17 cellular contexts compared by ENCODE assay signal in genomic region chr16:85270365-85270764, GRCh38.
A peak's percentile ranks its signal among the peaks of the same experiment; 100 is the strongest.
DNase-seq lines count a peak whose midpoint lies in the region; ATAC-seq and TF ChIP-seq lines count a peak whose summit lies in the region.
"Had no signal": no experiment of that assay in that cellular context is flagged by ENCODE, and none has a peak within 500 bp of the region (broad histone marks: within the 10 kb centered on the region; RNA-seq: fewer than 3 reads in every experiment).

No MANE protein-coding gene starts in this region.

- no peaks in the 10 kb centered on the region for H3K9me3 Mint-ChIP-seq in Caco-2 (ENCODE audit: unreplicated experiment)

- CTCF ChIA-PET in Caco-2 (lab: Charles Lee): no interaction called here

- POLR2A ChIA-PET in Caco-2 (lab: Charles Lee): no interaction called here

- H3K27me3 ChIP-seq in adipocyte (replicated peaks; ENCODE audit: control insufficient read depth, insufficient read depth, low read length) (no peaks in the 10 kb centered on the region), Caco-2 (replicated peaks; ENCODE audit: control insufficient read depth, insufficient read depth, low read length) (no peaks in the 10 kb centered on the region)

- ATAC-seq in HG03039 (IDR thresholded peaks at IDR 0.05; ENCODE audit: unreplicated experiment): no peak
- ATAC-seq: HCT116, K562, PC-3 had no signal

- TF ChIP-seq CTCF in fibroblast of the aortic adventitia (IDR thresholded peaks at IDR 0.05; ENCODE audit: insufficient read depth, low read length) (no peak), Caco-2 (IDR thresholded peaks at IDR 0.05; ENCODE audit: insufficient read depth in 1 of 2, low read depth in 1 of 2, low read length in 1 of 2, severe bottlenecking in 1 of 2, unreplicated experiment in 1 of 2) (no peak)

- no peaks in the 10 kb centered on the region for H3K36me3 ChIP-seq in adipocyte (ENCODE audit: control insufficient read depth, insufficient read depth, low read length, severe bottlenecking)
- H3K36me3 ChIP-seq in Caco-2 (ENCODE audit: control insufficient read depth, insufficient read depth, low read length): no peaks in the 10 kb centered on the region

- no peak overlapping the region for H3K4me3 ChIP-seq in adipocyte (ENCODE audit: low read length)
- H3K4me3 ChIP-seq in fibroblast of the aortic adventitia (ENCODE audit: low read depth, low read length): no peak overlapping the region
- no peak overlapping the region for H3K4me3 ChIP-seq in Caco-2 (ENCODE audit: low read depth, low read length)
- H3K4me3 ChIP-seq: K562 had no signal

- intact Hi-C loops in Caco-2 (cut with micrococcal nuclease; ENCODE audit: unreplicated experiment): no loop called here

- H3K27ac Mint-ChIP-seq in Caco-2 (ENCODE audit: unreplicated experiment): no peak overlapping the region

- H3K36me3 Mint-ChIP-seq in Caco-2 (ENCODE audit: insufficient read depth, unreplicated experiment): peaks cover 4% of the 10 kb centered on the region

- H3K9me3 ChIP-seq in adipocyte (ENCODE audit: control insufficient read depth, low read length) (no peaks in the 10 kb centered on the region), Caco-2 (no peaks in the 10 kb centered on the region)

- no peaks in the 10 kb centered on the region for H3K4me1 ChIP-seq in adipocyte (ENCODE audit: control insufficient read depth, insufficient read depth, low read length)
- H3K4me1 ChIP-seq in Caco-2: no peaks in the 10 kb centered on the region

- H3K4me1 Mint-ChIP-seq in Caco-2 (ENCODE audit: low read depth, unreplicated experiment): no peaks in the 10 kb centered on the region

- no TSS peak for BruUV-seq in Caco-2 (replicated peaks; lab: Mats Ljungman, UMichigan)

- DNase-seq in EH (ENCODE audit: low read depth) (peak; percentile 15), adipocyte (ENCODE audit: low read depth) (peak; percentile 36), fibroblast of the aortic adventitia (ENCODE audit: low read depth) (peak; percentile 9), retina (peak; percentile 60), Caco-2 (no peak), COR-L47 (lab: John Stamatoyannopoulos, UW) (no peak)
- no peak for DNase-seq in central memory CD4-positive, alpha-beta T cell
- DNase-seq: ACHN, C1 segment of cervical spinal cord, DMS153, NCI-H146, NCI-H2081 treated with DMSO at 0.1 percent for 48 hours, NCI-H524, PC-3 had no signal

- no peak overlapping the region for H3K9ac ChIP-seq in adipocyte (ENCODE audit: low read length)

- H3K27me3 Mint-ChIP-seq in Caco-2 (ENCODE audit: insufficient read depth, unreplicated experiment): no peaks in the 10 kb centered on the region

- no peak overlapping the region for H3K4me3 Mint-ChIP-seq in Caco-2 (ENCODE audit: unreplicated experiment)

Comparison
In these comparisons a context has a peak if more than half of its experiments do, and no peak if none do; other contexts are left out.
1. DNase-seq: peak in EH (single experiment), adipocyte (single experiment), fibroblast of the aortic adventitia (single experiment) and retina (single experiment); none in central memory CD4-positive, alpha-beta T cell (single experiment), Caco-2 (0 of 2) and COR-L47 (single experiment).